Comparison of ENCODE assay signal across 21 cellular contexts in the genomic region with DNA sequence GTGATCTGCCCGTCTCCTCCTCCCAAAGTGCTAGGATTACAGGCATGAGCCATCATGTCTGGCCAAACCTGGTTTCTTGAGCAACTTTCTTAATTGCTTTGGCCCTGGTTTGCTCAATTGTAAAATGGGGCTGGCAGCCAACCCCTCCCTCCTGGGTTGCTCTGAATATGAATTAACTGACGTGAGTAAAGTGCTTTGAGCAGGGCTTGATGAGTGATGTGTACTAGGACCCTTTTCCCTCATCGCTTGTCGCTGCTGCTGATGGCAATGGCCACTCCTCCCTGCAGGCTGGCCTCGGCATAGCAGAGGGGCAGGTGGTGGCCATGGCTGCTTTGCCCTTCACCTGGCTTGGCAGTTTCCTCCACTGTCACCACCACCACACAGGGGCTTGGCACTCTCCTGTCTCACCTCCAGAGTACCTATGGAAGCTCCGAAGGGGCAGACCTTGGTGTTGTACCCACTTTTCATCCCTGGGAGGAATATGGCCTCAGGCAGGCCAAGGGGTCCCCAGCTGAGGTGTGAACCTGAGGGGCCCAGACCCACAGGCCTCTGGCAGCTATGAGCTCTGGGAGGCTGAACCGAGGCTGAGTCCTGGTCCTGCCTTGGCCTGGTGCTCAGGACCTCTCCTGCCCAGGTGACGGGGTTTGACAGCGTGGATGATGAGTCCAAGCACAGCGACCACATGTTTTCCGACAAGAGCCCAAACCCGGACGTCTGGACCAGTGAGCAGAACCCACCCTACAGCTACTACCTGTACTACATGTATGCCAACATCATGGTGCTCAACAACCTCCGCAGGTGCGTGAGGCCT. TPM values are rescaled to one million over a fixed set of nuclear protein-coding genes. Genes with fewer than 3 reads are reported as not detected.
A peak's percentile ranks its signal among the peaks of the same experiment; 100 is the strongest.
DNase-seq lines count a peak whose midpoint lies in the region; ATAC-seq and TF ChIP-seq lines count a peak whose summit lies in the region.
"Had no signal": no experiment of that assay in that cellular context is flagged by ENCODE, and none has a peak within 500 bp of the region (broad histone marks: within the 10 kb centered on the region; RNA-seq: fewer than 3 reads in every experiment).

No MANE protein-coding gene starts in this region.

- DNase-seq in activated naive CD4-positive, alpha-beta T cell treated with anti-CD3 and anti-CD28 coated beads for 36 hours: no peak
- no peak for DNase-seq in activated naive CD4-positive, alpha-beta T cell treated with anti-CD3 and anti-CD28 coated beads, Interleukin-2, amount 50 U/mL, for 16 hours
- DNase-seq in RWPE1 (ENCODE audit: low spot score) (no peak), fibroblast of peridontal ligament (ENCODE audit: extremely low read depth) (peak; percentile 62), glutamatergic neuron (no peak), NCI-H524 (lab: John Stamatoyannopoulos, UW) (no peak)
- DNase-seq: activated CD4-positive, alpha-beta T cell treated with anti-CD3 and anti-CD28 coated beads, Interleukin-2, amount 50 U/mL, for 48 hours; activated naive CD8-positive, alpha-beta T cell treated with anti-CD3 and anti-CD28 coated beads, Interleukin-2, amount 50 U/mL, for 24 hours; CD4-positive, alpha-beta T cell; DMS79; erythroblast; IMR-90; kidney; MM.1S; NCI-H187; SHP77 treated with DMSO at 0.1 percent for 48 hours; T-helper 17 cell; transverse colon had no signal

- no peak for TF ChIP-seq POLR2A in gastroesophageal sphincter (IDR thresholded peaks at IDR 0.05)

- TF ChIP-seq CTCF in RWPE1 (conservative IDR thresholded peaks at IDR 0.05; ENCODE audit: low read depth) (no peak), glutamatergic neuron (IDR thresholded peaks at IDR 0.05; ENCODE audit: partially characterized antibody, unreplicated experiment) (no peak), gastroesophageal sphincter (IDR thresholded peaks at IDR 0.05) (no peak)

- H3K27ac Mint-ChIP-seq in activated naive CD4-positive, alpha-beta T cell treated with anti-CD3 and anti-CD28 coated beads for 36 hours: peak overlapping the region; percentile 35
- H3K27ac Mint-ChIP-seq in stimulated activated memory B cell treated with anti-CD40 and anti-IgM and Interleukin-4, amounts not matched to agents 10 μg/mL and 1 μg/mL and 100 μg/mL, for 72 hours: peak overlapping the region; percentile 46
- no peak overlapping the region for H3K27ac Mint-ChIP-seq in glutamatergic neuron (ENCODE audit: unreplicated experiment)
- H3K27ac Mint-ChIP-seq: activated naive CD8-positive, alpha-beta T cell treated with anti-CD3 and anti-CD28 coated beads, Interleukin-2, amount 50 U/mL, for 24 hours; CD4-positive, alpha-beta T cell; T-helper 17 cell had no signal

- POLR2A ChIA-PET in RWPE1 (lab: Yijun Ruan, JAX; ENCODE audit: low non-redundant PET): no interaction called here

- peaks cover 0 to 80% of the 10 kb centered on the region in 2 donors for H3K36me3 ChIP-seq in gastroesophageal sphincter
- H3K36me3 ChIP-seq: transverse colon had no signal

- no peaks in the 10 kb centered on the region for H3K27me3 ChIP-seq in gastroesophageal sphincter
- H3K27me3 ChIP-seq: transverse colon had no signal

- ATAC-seq in stimulated activated memory B cell treated with anti-CD40 and anti-IgM and Interleukin-4, amounts not matched to agents 10 μg/mL and 1 μg/mL and 100 μg/mL, for 72 hours: no peak
- no peak for ATAC-seq in gastroesophageal sphincter
- ATAC-seq: activated naive CD8-positive, alpha-beta T cell treated with anti-CD3 and anti-CD28 coated beads, Interleukin-2, amount 50 U/mL, for 24 hours; T-helper 17 cell had no signal

- no peaks in the 10 kb centered on the region for H3K27me3 Mint-ChIP-seq in activated naive CD4-positive, alpha-beta T cell treated with anti-CD3 and anti-CD28 coated beads for 36 hours (ENCODE audit: low read depth)
- H3K27me3 Mint-ChIP-seq in stimulated activated memory B cell treated with anti-CD40 and anti-IgM and Interleukin-4, amounts not matched to agents 10 μg/mL and 1 μg/mL and 100 μg/mL, for 72 hours: no peaks in the 10 kb centered on the region
- H3K27me3 Mint-ChIP-seq in glutamatergic neuron (ENCODE audit: unreplicated experiment): peaks cover 3% of the 10 kb centered on the region
- H3K27me3 Mint-ChIP-seq: activated naive CD8-positive, alpha-beta T cell treated with anti-CD3 and anti-CD28 coated beads, Interleukin-2, amount 50 U/mL, for 24 hours; CD4-positive, alpha-beta T cell; T-helper 17 cell had no signal

- no peaks in the 10 kb centered on the region for H3K4me1 Mint-ChIP-seq in activated naive CD4-positive, alpha-beta T cell treated with anti-CD3 and anti-CD28 coated beads for 36 hours (ENCODE audit: low read depth)
- peaks cover 15% of the 10 kb centered on the region for H3K4me1 Mint-ChIP-seq in stimulated activated memory B cell treated with anti-CD40 and anti-IgM and Interleukin-4, amounts not matched to agents 10 μg/mL and 1 μg/mL and 100 μg/mL, for 72 hours
- no peaks in the 10 kb centered on the region for H3K4me1 Mint-ChIP-seq in glutamatergic neuron (ENCODE audit: low read depth, unreplicated experiment)
- H3K4me1 Mint-ChIP-seq: activated naive CD8-positive, alpha-beta T cell treated with anti-CD3 and anti-CD28 coated beads, Interleukin-2, amount 50 U/mL, for 24 hours; T-helper 17 cell had no signal

- intact Hi-C loops in activated naive CD4-positive, alpha-beta T cell treated with anti-CD3 and anti-CD28 coated beads for 36 hours (cut with micrococcal nuclease): no loop called here

- H3K27ac ChIP-seq in RWPE1 (peak overlapping the region; percentile 38; the same call in 1 of the 2 replicates), gastroesophageal sphincter (no peak overlapping the region)
- H3K27ac ChIP-seq: transverse colon, VCaP had no signal

- H3K9me3 Mint-ChIP-seq in activated naive CD4-positive, alpha-beta T cell treated with anti-CD3 and anti-CD28 coated beads for 36 hours: no peaks in the 10 kb centered on the region
- H3K9me3 Mint-ChIP-seq in stimulated activated memory B cell treated with anti-CD40 and anti-IgM and Interleukin-4, amounts not matched to agents 10 μg/mL and 1 μg/mL and 100 μg/mL, for 72 hours: no peaks in the 10 kb centered on the region
- H3K9me3 Mint-ChIP-seq in glutamatergic neuron (ENCODE audit: unreplicated experiment): no peaks in the 10 kb centered on the region
- H3K9me3 Mint-ChIP-seq: activated naive CD8-positive, alpha-beta T cell treated with anti-CD3 and anti-CD28 coated beads, Interleukin-2, amount 50 U/mL, for 24 hours; CD4-positive, alpha-beta T cell had no signal

- H3K4me3 Mint-ChIP-seq in activated naive CD4-positive, alpha-beta T cell treated with anti-CD3 and anti-CD28 coated beads for 36 hours: no peak overlapping the region
- H3K4me3 Mint-ChIP-seq in stimulated activated memory B cell treated with anti-CD40 and anti-IgM and Interleukin-4, amounts not matched to agents 10 μg/mL and 1 μg/mL and 100 μg/mL, for 72 hours: no peak overlapping the region
- no peak overlapping the region for H3K4me3 Mint-ChIP-seq in glutamatergic neuron (ENCODE audit: unreplicated experiment)
- H3K4me3 Mint-ChIP-seq: activated naive CD8-positive, alpha-beta T cell treated with anti-CD3 and anti-CD28 coated beads, Interleukin-2, amount 50 U/mL, for 24 hours; CD4-positive, alpha-beta T cell; T-helper 17 cell had no signal

- 79 to 94% methylated on average over 4 to 9 of the region's 15 CpGs for WGBS in gastroesophageal sphincter (ENCODE audit: low coverage in 1 of 2), 2 donors

- no peaks in the 10 kb centered on the region for H3K4me1 ChIP-seq in gastroesophageal sphincter
- H3K4me1 ChIP-seq: transverse colon had no signal

- H3K4me3 ChIP-seq in gastroesophageal sphincter: no peak overlapping the region
- H3K4me3 ChIP-seq: transverse colon had no signal

- H3K36me3 Mint-ChIP-seq in activated naive CD4-positive, alpha-beta T cell treated with anti-CD3 and anti-CD28 coated beads for 36 hours (ENCODE audit: low read depth): peaks cover 8% of the 10 kb centered on the region
- H3K36me3 Mint-ChIP-seq in stimulated activated memory B cell treated with anti-CD40 and anti-IgM and Interleukin-4, amounts not matched to agents 10 μg/mL and 1 μg/mL and 100 μg/mL, for 72 hours: peaks cover 90% of the 10 kb centered on the region
- no peaks in the 10 kb centered on the region for H3K36me3 Mint-ChIP-seq in glutamatergic neuron (ENCODE audit: unreplicated experiment)

- H3K9me3 ChIP-seq in gastroesophageal sphincter: no peaks in the 10 kb centered on the region
- H3K9me3 ChIP-seq: transverse colon had no signal

- CTCF ChIA-PET in activated naive CD4-positive, alpha-beta T cell treated with anti-CD3 and anti-CD28 coated beads for 36 hours (lab: Charles Lee): no interaction called here
- CTCF ChIA-PET in RWPE1 (lab: Yijun Ruan, JAX): no interaction called here

- TF ChIP-seq EP300 in gastroesophageal sphincter (IDR thresholded peaks at IDR 0.05): no peak

RNA-seq across cellular contexts. Expression of a gene that starts 41.3 kb away (rescaled TPM):
- total RNA-seq in activated naive CD4-positive, alpha-beta T cell treated with anti-CD3 and anti-CD28 coated beads for 36 hours: 10 to 100 TPM; 20.9 to 21.8 TPM
- 14.2 TPM for total RNA-seq in glutamatergic neuron (ENCODE audit: unreplicated experiment)
- total RNA-seq in gastroesophageal sphincter: 10 to 100 TPM; 28.4 to 44.8 (median 38.1) TPM

RNA-seq across cellular contexts. Expression of a gene that starts 44.6 kb away (rescaled TPM):
- total RNA-seq in activated naive CD4-positive, alpha-beta T cell treated with anti-CD3 and anti-CD28 coated beads for 36 hours: 10 to 100 TPM; 11.5 to 13.0 TPM
- 0.44 TPM for total RNA-seq in glutamatergic neuron (ENCODE audit: unreplicated experiment)
- total RNA-seq in gastroesophageal sphincter: 1 to 10 TPM; 4.3 to 7.3 (median 5.4) TPM
